Comparison of ENCODE assay signal across 8 cellular contexts in genomic region chr7:54841772-54842707, GRCh38.
DNase-seq lines count a peak whose midpoint lies in the region; ATAC-seq, FAIRE-seq and TF ChIP-seq lines count a peak whose summit lies in the region.

No MANE protein-coding gene starts in this region.

- intact Hi-C loops in right lobe of liver (cut with DNase I): no loop called here
- intact Hi-C loops in kidney (cut with DNase I): no loop called here

- H3K27me3 Mint-ChIP-seq in astrocyte (ENCODE audit: low read depth, unreplicated experiment): peaks cover 11% of the 10 kb centered on the region

- H3K27ac Mint-ChIP-seq in astrocyte (ENCODE audit: unreplicated experiment): no peak overlapping the region

- H3K9me3 ChIP-seq in astrocyte (ENCODE audit: insufficient read depth, low read depth, low read length): no peaks in the 10 kb centered on the region
- no peaks in the 10 kb centered on the region for H3K9me3 ChIP-seq in right lobe of liver
- no peaks in the 10 kb centered on the region for H3K9me3 ChIP-seq in kidney (ENCODE audit: control insufficient read depth in 1 of 2, low read length in 2 of 2)

- H3K9me3 Mint-ChIP-seq in astrocyte (ENCODE audit: unreplicated experiment): no peaks in the 10 kb centered on the region

- no peaks in the 10 kb centered on the region for H3K36me3 ChIP-seq in astrocyte (ENCODE audit: insufficient read depth, low read length)
- no peaks in the 10 kb centered on the region for H3K36me3 ChIP-seq in right lobe of liver
- no peaks in the 10 kb centered on the region for H3K36me3 ChIP-seq in kidney (ENCODE audit: control insufficient read depth in 1 of 2, insufficient read depth in 2 of 2, low read length in 2 of 2)

- H3K4me2 ChIP-seq in astrocyte (ENCODE audit: low read length): peak overlapping the region; percentile 74

- H2AFZ ChIP-seq in astrocyte (ENCODE audit: low read depth, low read length): peak overlapping the region; percentile 13

- H3K27me3 ChIP-seq in astrocyte (ENCODE audit: insufficient read depth, low read length) (no peaks in the 10 kb centered on the region), right lobe of liver (no peaks in the 10 kb centered on the region)

- no peaks in the 10 kb centered on the region for H3K36me3 Mint-ChIP-seq in astrocyte (ENCODE audit: low read depth, unreplicated experiment)

- H3K27ac ChIP-seq in astrocyte (ENCODE audit: low read depth, low read length) (peak overlapping the region; percentile 81), right lobe of liver (peak overlapping the region in 2 of 3 donors; percentile 22 to 65), kidney (ENCODE audit: low read depth in 2 of 2, low read length in 2 of 2) (no peak overlapping the region)

- H3K4me1 ChIP-seq in astrocyte (ENCODE audit: insufficient read depth, low read length) (peaks cover 23% of the 10 kb centered on the region), right lobe of liver (peaks cover 0 to 20% (median 1%) of the 10 kb centered on the region in 4 donors), kidney (ENCODE audit: control insufficient read depth in 1 of 2, insufficient read depth in 1 of 2, low read depth in 1 of 2, low read length in 2 of 2) (peaks cover 0 to 3% of the 10 kb centered on the region in 2 donors)

- H3K9ac ChIP-seq in astrocyte (ENCODE audit: low read length) (peak overlapping the region; percentile 61), kidney (ENCODE audit: low read length in 2 of 2) (no peak overlapping the region)

- no peak overlapping the region for H3K4me3 Mint-ChIP-seq in astrocyte (ENCODE audit: unreplicated experiment)

- no peaks in the 10 kb centered on the region for H4K20me1 ChIP-seq in astrocyte (ENCODE audit: insufficient read depth, low read length)

- 16% methylated on average over 7 of the region's 8 CpGs for WGBS in right lobe of liver (ENCODE audit: insufficient coverage, low coverage, low lambda C conversion rate, missing lambda C conversion rate)

- peaks cover 8% of the 10 kb centered on the region for H3K4me1 Mint-ChIP-seq in astrocyte (ENCODE audit: low read depth, unreplicated experiment)

- no peak for TF ChIP-seq POLR2A in right lobe of liver (IDR thresholded peaks at IDR 0.05)

- H3K79me2 ChIP-seq in astrocyte (ENCODE audit: insufficient read depth, low read length): no peaks in the 10 kb centered on the region

- DNase-seq in CD1c-positive myeloid dendritic cell (ENCODE audit: extremely low spot score) (peak; percentile 42), HT1080 (ENCODE audit: low read depth) (peak; percentile 85), astrocyte (ENCODE audit: low read depth) (peak; percentile 89), right lobe of liver (peak; percentile 67 to 83 (median 81)), NCI-H2227 treated with DMSO at 0.1 percent for 48 hours (lab: John Stamatoyannopoulos, UW) (no peak), kidney (no peak), activated gamma-delta T cell (lab: John Stamatoyannopoulos, UW) (no peak), D341Med (ENCODE audit: low spot score) (no peak)

- TF ChIP-seq CTCF in astrocyte (IDR thresholded peaks at IDR 0.05; ENCODE audit: insufficient read depth, low read depth, low read length) (peak; percentile 21), right lobe of liver (IDR thresholded peaks at IDR 0.05) (peak; percentile 37 to 64 (median 57)), kidney (IDR thresholded peaks at IDR 0.05; ENCODE audit: borderline replicate concordance, extremely low read depth, insufficient read depth) (no peak)

- no peak for FAIRE-seq in astrocyte (lab: Jason Lieb, UNC)
- no peak for FAIRE-seq in kidney (lab: Jason Lieb, UNC)

- H3K4me3 ChIP-seq in astrocyte (ENCODE audit: insufficient read depth, low read depth, low read length): peak overlapping the region; percentile 5
- no peak overlapping the region for H3K4me3 ChIP-seq in right lobe of liver
- no peak overlapping the region for H3K4me3 ChIP-seq in kidney (ENCODE audit: low read length in 2 of 2)

- ATAC-seq in right lobe of liver: peak; percentile 89 to 94 (median 92)

Comparison
In these comparisons a context has a peak if more than half of its experiments do, and no peak if none do; other contexts are left out.
1. DNase-seq: peak in CD1c-positive myeloid dendritic cell (single experiment), HT1080 (single experiment), astrocyte (single experiment) and right lobe of liver (3 of 3); none in NCI-H2227 treated with DMSO at 0.1 percent for 48 hours (single experiment), kidney (single experiment), activated gamma-delta T cell (single experiment) and D341Med (single experiment).
2. H3K27ac ChIP-seq: peak in astrocyte (single experiment) and right lobe of liver (2 of 3); none in kidney (0 of 2).